Comparison of ENCODE assay signal across 10 cellular contexts in genomic region chr11:70078095-70078795, GRCh38. TPM values are rescaled to one million over a fixed set of nuclear protein-coding genes. Genes with fewer than 3 reads are reported as not detected.
DNase-seq lines count a peak whose midpoint lies in the region; ATAC-seq, FAIRE-seq and TF ChIP-seq lines count a peak whose summit lies in the region.
"Had no signal": no experiment of that assay in that cellular context is flagged by ENCODE, and none has a peak within 500 bp of the region (broad histone marks: within the 10 kb centered on the region; RNA-seq: fewer than 3 reads in every experiment).

Gene ANO1, plus strand, starts transcription at chr11:70078317. Its CDS starts 290 bp downstream, at chr11:70078607.

- H3K9me2 ChIP-seq in GM23338 (ENCODE audit: insufficient read depth) = no peaks in the 10 kb centered on the region

- peak; percentile 9 for ATAC-seq in GM23338
- peak; percentile 44 for ATAC-seq in body of pancreas
- no peak for ATAC-seq in gastrocnemius medialis
- no peak for ATAC-seq in HG03045 (IDR thresholded peaks at IDR 0.05; ENCODE audit: unreplicated experiment)

- in situ Hi-C loops in gastrocnemius medialis (cut with MboI; ENCODE audit: low sequenced_read_pairs in 4 of 4) = no loop called here

- H3K4me1 Mint-ChIP-seq in GM23338 (peaks cover 22% of the 10 kb centered on the region), endothelial cell (ENCODE audit: unreplicated experiment) (peaks cover 7% of the 10 kb centered on the region)

- TF ChIP-seq POLR2A in body of pancreas (IDR thresholded peaks at IDR 0.05) = no peak
- TF ChIP-seq POLR2A in gastrocnemius medialis (IDR thresholded peaks at IDR 0.05) = no peak

- intact Hi-C loops in body of pancreas (cut with DNase I) = no loop called here
- intact Hi-C loops in gastrocnemius medialis (cut with DNase I; ENCODE audit: low total_unique reads) = no loop called here

- H3K4me3 Mint-ChIP-seq in GM23338 (peak within 1 kb of the TSS; percentile 75), endothelial cell (ENCODE audit: unreplicated experiment) (no peak within 1 kb of the TSS)

- 0 to 2% methylated on average over 27 to 84 of the region's 90 CpGs for WGBS in body of pancreas, 2 donors

- H3K9me3 Mint-ChIP-seq in GM23338 (no peaks in the 10 kb centered on the region), endothelial cell (ENCODE audit: unreplicated experiment) (no peaks in the 10 kb centered on the region)

- H3K4me1 ChIP-seq in GM23338 (ENCODE audit: insufficient read depth) (peaks cover 11% of the 10 kb centered on the region), body of pancreas (peaks cover 3% of the 10 kb centered on the region), gastrocnemius medialis (no peaks in the 10 kb centered on the region)

- peaks cover 69% of the 10 kb centered on the region for H3K27me3 ChIP-seq in GM23338 (ENCODE audit: insufficient read depth)
- H3K27me3 ChIP-seq in body of pancreas = peaks cover 0 to 10% of the 10 kb centered on the region in 2 donors
- H3K27me3 ChIP-seq in gastrocnemius medialis = peaks cover 11 to 23% (median 13%) of the 10 kb centered on the region in 3 donors

- peak within 1 kb of the TSS; percentile 91; the same call in 1 of the 2 replicates for H2AFZ ChIP-seq in GM23338

- H3K4me2 ChIP-seq in GM23338 = peak within 1 kb of the TSS; percentile 85

- H3K36me3 Mint-ChIP-seq in GM23338 (ENCODE audit: low read depth) (no peaks in the 10 kb centered on the region), endothelial cell (ENCODE audit: low read depth, unreplicated experiment) (no peaks in the 10 kb centered on the region)

- no peaks in the 10 kb centered on the region for H3K79me2 ChIP-seq in GM23338 (replicated peaks; ENCODE audit: insufficient read depth)

- H3K27ac ChIP-seq in GM23338 (ENCODE audit: low read depth) (no peak within 1 kb of the TSS), body of pancreas (no peak within 1 kb of the TSS), gastrocnemius medialis (peak within 1 kb of the TSS; percentile 38 to 69 (median 54))

- DNase-seq in GM23338 (ENCODE audit: low spot score) = peak; percentile 57
- peak in 1 of 4 donors; percentile 30 for DNase-seq in body of pancreas
- peak; percentile 62 for DNase-seq in iPS-NIHi11 (ENCODE audit: low spot score)
- no peak for DNase-seq in gastrocnemius medialis
- DNase-seq in endothelial cell (ENCODE audit: low spot score) = no peak
- no peak for DNase-seq in NCI-H510A (lab: John Stamatoyannopoulos, UW)
- DNase-seq in GM19239 (ENCODE audit: insufficient read length, low spot score) = no peak
- DNase-seq: central memory CD4-positive, alpha-beta T cell had no signal

- H3K27me3 Mint-ChIP-seq in GM23338 (ENCODE audit: insufficient read depth, low read depth, poor library complexity) = peaks cover 47% of the 10 kb centered on the region
- H3K27me3 Mint-ChIP-seq in endothelial cell (ENCODE audit: unreplicated experiment) = peaks cover 15% of the 10 kb centered on the region

- peak in 1 of 2 experiments; percentile 37; a peak in 1 of 4 replicates for TF ChIP-seq CTCF in GM23338 (conservative IDR thresholded peaks at IDR 0.05; ENCODE audit: low read depth in 2 of 2)
- peak in 1 of 7 experiments; percentile 13 for TF ChIP-seq CTCF in body of pancreas (IDR thresholded peaks at IDR 0.05)
- no peak for TF ChIP-seq CTCF in gastrocnemius medialis (IDR thresholded peaks at IDR 0.05 in 4 of 5, conservative IDR thresholded peaks at IDR 0.05 in 1 of 5)
- no peak for TF ChIP-seq CTCF in endothelial cell (IDR thresholded peaks at IDR 0.05; ENCODE audit: unreplicated experiment)

- H3K36me3 ChIP-seq in GM23338 (ENCODE audit: insufficient read depth) = no peaks in the 10 kb centered on the region
- H3K36me3 ChIP-seq in body of pancreas (replicated peaks in 1 of 2; ENCODE audit: insufficient read depth in 1 of 2, low read depth in 2 of 2) = no peaks in the 10 kb centered on the region
- no peaks in the 10 kb centered on the region for H3K36me3 ChIP-seq in gastrocnemius medialis

- H3F3A ChIP-seq in GM23338 (replicated peaks; ENCODE audit: low read depth) = no peaks in the 10 kb centered on the region; the same call in 1 of the 2 replicates

- H3K27ac Mint-ChIP-seq in GM23338 (no peak within 1 kb of the TSS), endothelial cell (ENCODE audit: unreplicated experiment) (no peak within 1 kb of the TSS)

- H3K4me3 ChIP-seq in GM23338 = peak within 1 kb of the TSS; percentile 61
- no peak within 1 kb of the TSS for H3K4me3 ChIP-seq in body of pancreas
- peak within 1 kb of the TSS; percentile 17 to 37 (median 36) for H3K4me3 ChIP-seq in gastrocnemius medialis

- no peak for FAIRE-seq in GM19239 (lab: Jason Lieb, UNC)

- no peaks in the 10 kb centered on the region for H3K9me3 ChIP-seq in body of pancreas
- no peaks in the 10 kb centered on the region for H3K9me3 ChIP-seq in gastrocnemius medialis

- no peaks in the 10 kb centered on the region for H4K20me1 ChIP-seq in GM23338 (replicated peaks; ENCODE audit: insufficient read depth)

TF ChIP-seq in GM23338, 12 proteins besides CTCF, POLR2A, EP300 and RAD21:
- TF ChIP-seq EZH2 (IDR thresholded peaks at IDR 0.05; ENCODE audit: low read depth, unreplicated experiment) = no peak
- no peak for TF ChIP-seq EZH2phosphoT487 (IDR thresholded peaks at IDR 0.05; ENCODE audit: unreplicated experiment)

RNA-seq across cellular contexts. Expression of gene ANO1, which starts in this region (rescaled TPM):
- 3.4 and 3.9 TPM in 2 replicates for total RNA-seq in GM23338 (2014; rRNA removed; shearing (Covaris generic))
- polyA plus RNA-seq in GM23338 (2016; fragmentation: Nextera tagmentation; extraction: Ambion mirVana) = 1.3 and 1.4 TPM in 2 replicates
- total RNA-seq in body of pancreas = 10 to 100 TPM in 1 of 2 donors, 1 to 10 TPM in 1; 7.3 to 23.1 TPM
- 1 to 10 TPM; 2.3 to 9.2 (median 4.2) TPM for total RNA-seq in gastrocnemius medialis
- total RNA-seq in endothelial cell (ENCODE audit: unreplicated experiment) = 3.8 TPM
- total RNA-seq: activated CD8-positive, alpha-beta memory T cell treated with anti-CD3 and anti-CD28 coated beads for 36 hours had no signal

Comparison
In these comparisons a context has a peak if more than half of its experiments do, and no peak if none do; other contexts are left out.
1. ATAC-seq: peak in GM23338 (single experiment) and body of pancreas (single experiment); none in gastrocnemius medialis (0 of 2) and HG03045 (single experiment).
2. DNase-seq: peak in GM23338 (single experiment) and iPS-NIHi11 (single experiment); none in gastrocnemius medialis (0 of 2), endothelial cell (single experiment), NCI-H510A (single experiment) and GM19239 (single experiment).
3. H3K27ac ChIP-seq: peak in gastrocnemius medialis (4 of 4); none in GM23338 (single experiment) and body of pancreas (0 of 4).
4. H3K4me3 ChIP-seq: peak in GM23338 (single experiment) and gastrocnemius medialis (4 of 4); none in body of pancreas (0 of 2).